ENCODE assay signal across 1 cellular context in the genomic region with DNA sequence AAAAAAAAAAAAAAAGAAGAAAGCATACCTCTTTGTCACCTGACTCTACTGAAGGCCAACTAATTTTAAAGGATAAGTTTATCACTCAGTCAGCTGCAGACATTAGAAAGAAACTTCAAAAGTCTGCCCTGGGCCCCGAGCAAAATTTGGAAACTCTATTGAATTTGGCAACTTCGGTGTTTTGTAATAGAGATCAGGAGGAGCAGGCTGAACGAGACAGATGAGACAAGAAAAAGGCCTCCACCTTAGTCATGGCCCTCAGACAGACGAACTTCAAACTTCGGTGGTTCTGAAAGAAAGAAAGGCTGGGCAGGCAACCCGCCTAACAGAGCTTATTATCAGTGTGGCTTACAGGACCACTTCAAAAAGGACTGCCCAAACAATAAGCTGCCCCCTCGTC.
TF ChIP-seq lines count a peak whose summit lies in the region.

No MANE protein-coding gene starts in this region.

TF ChIP-seq in K562, 482 proteins besides CTCF, POLR2A, EP300 and RAD21:
- TF ChIP-seq CEBPB (tag; IDR thresholded peaks at IDR 0.05) (peak; percentile 70), SMC3 (conservative IDR thresholded peaks at IDR 0.05; ENCODE audit: insufficient read depth, low read depth, low read length) (no peak)
